ENCODE assay signal across 21 cellular contexts in genomic region chr10:131803863-131804425, GRCh38.
"Had no signal": no experiment of that assay in that cellular context is flagged by ENCODE, and none has a peak within 500 bp of the region (broad histone marks: within the 10 kb centered on the region; RNA-seq: fewer than 3 reads in every experiment).

No MANE protein-coding gene starts in this region.

- H3K4me3 Mint-ChIP-seq: activated naive CD8-positive, alpha-beta T cell; mesothelial cell of epicardium; neural progenitor cell; stimulated activated naive B cell treated with anti-CD40 and anti-IgM and Interleukin-4, amounts not matched to agents 10 μg/mL and 1 μg/mL and 100 μg/mL, for 72 hours had no signal

- H2AFZ ChIP-seq: neural progenitor cell, parathyroid adenoma had no signal

- H3K4me2 ChIP-seq: neural progenitor cell had no signal

- H3K4me3 ChIP-seq: esophagus squamous epithelium, lung, neural progenitor cell, SK-N-MC, skin epidermis, tibial artery had no signal

- H3K27ac ChIP-seq: esophagus squamous epithelium, neural progenitor cell, parathyroid adenoma, SK-N-MC, skin epidermis, tibial artery had no signal

- H3K4me1 Mint-ChIP-seq: stimulated activated naive B cell treated with anti-CD40 and anti-IgM and Interleukin-4, amounts not matched to agents 10 μg/mL and 1 μg/mL and 100 μg/mL, for 72 hours had no signal

- H3K4me1 ChIP-seq: esophagus squamous epithelium, parathyroid adenoma, tibial artery had no signal

- H3K9ac ChIP-seq: neural progenitor cell, parathyroid adenoma had no signal

- DNase-seq: activated CD4-positive, alpha-beta T cell treated with anti-CD3 and anti-CD28 coated beads, Interleukin-2, amount 50 U/mL, for 1 hour; activated gamma-delta T cell; activated T-cell treated with anti-CD3 and anti-CD28 coated beads, Interleukin-2, amount 50 U/mL, for 48 hours; amniotic stem cell; caudate nucleus; effector CD4-positive, alpha-beta T cell; esophagus squamous epithelium; hypothalamus; retina; stimulated activated CD4-positive, alpha-beta T cell treated with anti-CD3 and anti-CD28 coated beads, Interleukin-15, amount 100 ng/mL, for 24 hours; stimulated activated CD4-positive, alpha-beta T cell treated with anti-CD3 and anti-CD28 coated beads, Interleukin-4, amount 100 ng/mL, for 1 hour; stimulated activated naive B cell treated with anti-CD40 and anti-IgM and Interleukin-4, amounts not matched to agents 10 μg/mL and 1 μg/mL and 100 μg/mL, for 72 hours; tibial artery had no signal

- H3K27me3 ChIP-seq: neural progenitor cell had no signal

- H3K36me3 ChIP-seq: esophagus squamous epithelium, neural progenitor cell, tibial artery had no signal

- H3K27ac Mint-ChIP-seq: activated naive CD8-positive, alpha-beta T cell; mesothelial cell of epicardium; neural progenitor cell; stimulated activated naive B cell treated with anti-CD40 and anti-IgM and Interleukin-4, amounts not matched to agents 10 μg/mL and 1 μg/mL and 100 μg/mL, for 72 hours had no signal

- H3K36me3 Mint-ChIP-seq: mesothelial cell of epicardium, neural progenitor cell had no signal

- ATAC-seq: activated CD4-positive, CD25-positive, alpha-beta regulatory T cell treated with anti-CD3 and anti-CD28 coated beads, Interleukin-2, amount 50 U/mL, for 24 hours; stimulated activated naive B cell treated with anti-CD40 and anti-IgM and Interleukin-4, amounts not matched to agents 10 μg/mL and 1 μg/mL and 100 μg/mL, for 72 hours had no signal

- H3K79me2 ChIP-seq: parathyroid adenoma had no signal
